In the genomic region with DNA sequence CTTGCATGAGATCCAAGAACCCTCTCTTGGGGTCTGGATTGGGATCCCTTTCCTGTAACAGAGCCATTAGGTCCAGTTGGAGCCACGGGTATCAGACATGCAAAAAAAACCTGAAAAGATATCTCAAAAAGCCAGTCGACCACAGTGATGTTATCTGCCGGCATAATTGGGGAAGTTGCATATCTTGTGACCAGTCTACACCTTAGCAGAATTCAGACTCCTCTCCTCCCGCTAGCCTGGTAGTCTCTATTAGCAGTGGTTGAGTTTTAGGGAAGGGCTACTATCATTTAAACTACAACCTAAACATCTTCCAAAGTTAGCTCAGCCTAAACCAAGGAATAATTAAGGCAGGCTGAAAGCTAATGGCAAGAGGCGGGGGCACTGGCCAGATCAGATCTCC, we compare ENCODE assay signal across 1 cellular context.
A peak's percentile ranks its signal among the peaks of the same experiment; 100 is the strongest.
TF ChIP-seq lines count a peak whose summit lies in the region.

No MANE protein-coding gene starts in this region.

TF ChIP-seq in K562, 482 proteins besides CTCF, POLR2A, EP300 and RAD21 (continued from another document):
- TF ChIP-seq, protein P1, sequence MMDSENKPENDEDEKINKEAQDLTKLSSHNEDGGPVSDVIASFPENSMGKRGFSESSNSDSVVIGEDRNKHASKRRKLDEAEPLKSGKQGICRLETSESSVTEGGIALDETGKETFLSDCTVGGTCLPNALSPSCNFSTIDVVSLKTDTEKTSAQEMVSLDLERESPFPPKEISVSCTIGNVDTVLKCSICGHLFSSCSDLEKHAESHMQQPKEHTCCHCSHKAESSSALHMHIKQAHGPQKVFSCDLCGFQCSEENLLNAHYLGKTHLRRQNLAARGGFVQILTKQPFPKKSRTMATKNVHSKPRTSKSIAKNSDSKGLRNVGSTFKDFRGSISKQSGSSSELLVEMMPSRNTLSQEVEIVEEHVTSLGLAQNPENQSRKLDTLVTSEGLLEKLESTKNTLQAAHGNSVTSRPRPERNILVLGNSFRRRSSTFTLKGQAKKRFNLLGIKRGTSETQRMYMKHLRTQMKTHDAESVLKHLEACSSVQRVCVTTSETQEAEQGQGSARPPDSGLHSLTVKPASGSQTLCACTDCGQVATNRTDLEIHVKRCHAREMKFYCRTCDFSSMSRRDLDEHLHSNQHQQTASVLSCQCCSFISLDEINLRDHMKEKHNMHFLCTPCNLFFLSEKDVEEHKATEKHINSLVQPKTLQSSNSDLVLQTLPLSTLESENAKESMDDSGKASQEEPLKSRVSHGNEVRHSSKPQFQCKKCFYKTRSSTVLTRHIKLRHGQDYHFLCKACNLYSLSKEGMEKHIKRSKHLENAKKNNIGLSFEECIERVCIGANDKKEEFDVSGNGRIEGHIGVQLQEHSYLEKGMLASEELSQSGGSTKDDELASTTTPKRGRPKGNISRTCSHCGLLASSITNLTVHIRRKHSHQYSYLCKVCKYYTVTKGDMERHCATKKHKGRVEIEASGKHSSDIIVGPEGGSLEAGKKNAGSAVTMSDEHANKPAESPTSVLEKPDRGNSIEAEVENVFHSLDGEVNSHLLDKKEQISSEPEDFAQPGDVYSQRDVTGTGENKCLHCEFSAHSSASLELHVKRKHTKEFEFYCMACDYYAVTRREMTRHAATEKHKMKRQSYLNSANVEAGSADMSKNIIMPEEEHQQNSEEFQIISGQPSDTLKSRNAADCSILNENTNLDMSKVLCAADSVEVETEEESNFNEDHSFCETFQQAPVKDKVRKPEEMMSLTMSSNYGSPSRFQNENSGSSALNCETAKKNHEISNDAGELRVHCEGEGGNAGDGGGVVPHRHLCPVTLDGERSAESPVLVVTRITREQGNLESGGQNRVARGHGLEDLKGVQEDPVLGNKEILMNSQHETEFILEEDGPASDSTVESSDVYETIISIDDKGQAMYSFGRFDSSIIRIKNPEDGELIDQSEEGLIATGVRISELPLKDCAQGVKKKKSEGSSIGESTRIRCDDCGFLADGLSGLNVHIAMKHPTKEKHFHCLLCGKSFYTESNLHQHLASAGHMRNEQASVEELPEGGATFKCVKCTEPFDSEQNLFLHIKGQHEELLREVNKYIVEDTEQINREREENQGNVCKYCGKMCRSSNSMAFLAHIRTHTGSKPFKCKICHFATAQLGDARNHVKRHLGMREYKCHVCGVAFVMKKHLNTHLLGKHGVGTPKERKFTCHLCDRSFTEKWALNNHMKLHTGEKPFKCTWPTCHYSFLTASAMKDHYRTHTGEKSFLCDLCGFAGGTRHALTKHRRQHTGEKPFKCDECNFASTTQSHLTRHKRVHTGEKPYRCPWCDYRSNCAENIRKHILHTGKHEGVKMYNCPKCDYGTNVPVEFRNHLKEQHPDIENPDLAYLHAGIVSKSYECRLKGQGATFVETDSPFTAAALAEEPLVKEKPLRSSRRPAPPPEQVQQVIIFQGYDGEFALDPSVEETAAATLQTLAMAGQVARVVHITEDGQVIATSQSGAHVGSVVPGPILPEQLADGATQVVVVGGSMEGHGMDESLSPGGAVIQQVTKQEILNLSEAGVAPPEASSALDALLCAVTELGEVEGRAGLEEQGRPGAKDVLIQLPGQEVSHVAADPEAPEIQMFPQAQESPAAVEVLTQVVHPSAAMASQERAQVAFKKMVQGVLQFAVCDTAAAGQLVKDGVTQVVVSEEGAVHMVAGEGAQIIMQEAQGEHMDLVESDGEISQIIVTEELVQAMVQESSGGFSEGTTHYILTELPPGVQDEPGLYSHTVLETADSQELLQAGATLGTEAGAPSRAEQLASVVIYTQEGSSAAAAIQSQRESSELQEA (IDR thresholded peaks at IDR 0.05; ENCODE audit: low read depth) = no peak
- TF ChIP-seq CCNT2 (IDR thresholded peaks at IDR 0.05; ENCODE audit: borderline replicate concordance, extremely low read depth, insufficient read length, low read depth, low read length) (peak; percentile 49), ZKSCAN3 (CRISPR knock-in tag; IDR thresholded peaks at IDR 0.05) (no peak), DPF2 (IDR thresholded peaks at IDR 0.05) (peak; percentile 55; the same call in 1 of the 2 replicates), SNRNP70 (optimal IDR thresholded peaks at IDR 0.05; ENCODE audit: low read depth, low read length) (no peak), CBFA2T3 (IDR thresholded peaks at IDR 0.05) (peak; percentile 63), ZNF408 (CRISPR knock-in tag; IDR thresholded peaks at IDR 0.05; ENCODE audit: low read depth) (no peak), RBM25 (IDR thresholded peaks at IDR 0.05; ENCODE audit: low read depth, low read length, severe bottlenecking) (no peak), NFRKB (IDR thresholded peaks at IDR 0.05; ENCODE audit: low read depth) (no peak), MAFK (IDR thresholded peaks at IDR 0.05; ENCODE audit: low read length) (no peak), UBTF (IDR thresholded peaks at IDR 0.05; ENCODE audit: borderline replicate concordance in 1 of 2, low read depth in 2 of 2, low read length in 2 of 2) (no peak), DACH1 (IDR thresholded peaks at IDR 0.05; ENCODE audit: partially characterized antibody) (no peak), SNIP1 (IDR thresholded peaks at IDR 0.05; ENCODE audit: low read depth) (no peak), PTTG1 (tag; IDR thresholded peaks at IDR 0.05; ENCODE audit: low read depth) (no peak), ZEB2 (IDR thresholded peaks at IDR 0.05) (peak; percentile 71), ZBTB1 (CRISPR knock-in tag; IDR thresholded peaks at IDR 0.05; ENCODE audit: borderline replicate concordance, low read depth) (no peak)
- TF ChIP-seq, protein P2, sequence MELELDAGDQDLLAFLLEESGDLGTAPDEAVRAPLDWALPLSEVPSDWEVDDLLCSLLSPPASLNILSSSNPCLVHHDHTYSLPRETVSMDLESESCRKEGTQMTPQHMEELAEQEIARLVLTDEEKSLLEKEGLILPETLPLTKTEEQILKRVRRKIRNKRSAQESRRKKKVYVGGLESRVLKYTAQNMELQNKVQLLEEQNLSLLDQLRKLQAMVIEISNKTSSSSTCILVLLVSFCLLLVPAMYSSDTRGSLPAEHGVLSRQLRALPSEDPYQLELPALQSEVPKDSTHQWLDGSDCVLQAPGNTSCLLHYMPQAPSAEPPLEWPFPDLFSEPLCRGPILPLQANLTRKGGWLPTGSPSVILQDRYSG (tag; conservative IDR thresholded peaks at IDR 0.05; ENCODE audit: low read depth) = no peak
- TF ChIP-seq, protein P3, sequence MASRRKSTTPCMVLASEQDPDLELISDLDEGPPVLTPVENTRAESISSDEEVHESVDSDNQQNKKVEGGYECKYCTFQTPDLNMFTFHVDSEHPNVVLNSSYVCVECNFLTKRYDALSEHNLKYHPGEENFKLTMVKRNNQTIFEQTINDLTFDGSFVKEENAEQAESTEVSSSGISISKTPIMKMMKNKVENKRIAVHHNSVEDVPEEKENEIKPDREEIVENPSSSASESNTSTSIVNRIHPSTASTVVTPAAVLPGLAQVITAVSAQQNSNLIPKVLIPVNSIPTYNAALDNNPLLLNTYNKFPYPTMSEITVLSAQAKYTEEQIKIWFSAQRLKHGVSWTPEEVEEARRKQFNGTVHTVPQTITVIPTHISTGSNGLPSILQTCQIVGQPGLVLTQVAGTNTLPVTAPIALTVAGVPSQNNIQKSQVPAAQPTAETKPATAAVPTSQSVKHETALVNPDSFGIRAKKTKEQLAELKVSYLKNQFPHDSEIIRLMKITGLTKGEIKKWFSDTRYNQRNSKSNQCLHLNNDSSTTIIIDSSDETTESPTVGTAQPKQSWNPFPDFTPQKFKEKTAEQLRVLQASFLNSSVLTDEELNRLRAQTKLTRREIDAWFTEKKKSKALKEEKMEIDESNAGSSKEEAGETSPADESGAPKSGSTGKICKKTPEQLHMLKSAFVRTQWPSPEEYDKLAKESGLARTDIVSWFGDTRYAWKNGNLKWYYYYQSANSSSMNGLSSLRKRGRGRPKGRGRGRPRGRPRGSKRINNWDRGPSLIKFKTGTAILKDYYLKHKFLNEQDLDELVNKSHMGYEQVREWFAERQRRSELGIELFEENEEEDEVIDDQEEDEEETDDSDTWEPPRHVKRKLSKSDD (conservative IDR thresholded peaks at IDR 0.05; ENCODE audit: low read length) = no peak
- TF ChIP-seq, protein P4, sequence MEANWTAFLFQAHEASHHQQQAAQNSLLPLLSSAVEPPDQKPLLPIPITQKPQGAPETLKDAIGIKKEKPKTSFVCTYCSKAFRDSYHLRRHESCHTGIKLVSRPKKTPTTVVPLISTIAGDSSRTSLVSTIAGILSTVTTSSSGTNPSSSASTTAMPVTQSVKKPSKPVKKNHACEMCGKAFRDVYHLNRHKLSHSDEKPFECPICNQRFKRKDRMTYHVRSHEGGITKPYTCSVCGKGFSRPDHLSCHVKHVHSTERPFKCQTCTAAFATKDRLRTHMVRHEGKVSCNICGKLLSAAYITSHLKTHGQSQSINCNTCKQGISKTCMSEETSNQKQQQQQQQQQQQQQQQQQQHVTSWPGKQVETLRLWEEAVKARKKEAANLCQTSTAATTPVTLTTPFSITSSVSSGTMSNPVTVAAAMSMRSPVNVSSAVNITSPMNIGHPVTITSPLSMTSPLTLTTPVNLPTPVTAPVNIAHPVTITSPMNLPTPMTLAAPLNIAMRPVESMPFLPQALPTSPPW (CRISPR knock-in tag; IDR thresholded peaks at IDR 0.05) = no peak; the same call in 1 of the 2 replicates
